ENCODE assay signal across 16 cellular contexts in the genomic region with DNA sequence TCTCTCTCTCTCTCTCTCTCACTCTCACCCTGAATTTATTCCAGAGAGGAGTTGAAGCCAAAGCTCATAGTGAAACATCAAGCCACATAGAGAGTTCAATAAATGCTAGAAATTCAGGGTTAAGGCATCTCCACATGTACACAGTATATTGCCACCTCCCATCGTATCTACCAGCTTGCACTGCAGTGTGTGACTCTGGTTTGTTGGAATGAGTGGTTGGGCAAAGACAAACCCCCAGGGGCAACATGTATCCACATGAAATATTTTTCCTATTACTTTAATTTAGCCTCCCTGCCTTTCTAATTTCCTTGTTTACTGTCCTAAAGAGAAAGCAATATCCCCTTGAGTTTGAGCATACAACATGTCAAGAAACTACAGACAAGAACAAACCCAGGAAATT.
"Had no signal": no experiment of that assay in that cellular context is flagged by ENCODE, and none has a peak within 500 bp of the region (broad histone marks: within the 10 kb centered on the region; RNA-seq: fewer than 3 reads in every experiment).

No MANE protein-coding gene starts in this region.

- H3K4me3 ChIP-seq: body of pancreas, lower lobe of right lung, pancreas, right lobe of liver, smooth muscle cell, thyroid gland had no signal

- H3K36me3 ChIP-seq: lower lobe of right lung, neutrophil, pancreas, right lobe of liver, thyroid gland had no signal

- H3K27me3 ChIP-seq: body of pancreas, neutrophil, pancreas, right lobe of liver, thyroid gland had no signal

- H3K4me1 ChIP-seq: body of pancreas, lower lobe of right lung, pancreas, right lobe of liver, thyroid gland had no signal

- H3K9me3 ChIP-seq: body of pancreas, lower lobe of right lung, neutrophil, pancreas, right lobe of liver, thyroid gland had no signal

- H3K27ac ChIP-seq: body of pancreas, lower lobe of right lung, neutrophil, pancreas, right lobe of liver, thyroid gland had no signal

- ATAC-seq: activated CD8-positive, alpha-beta T cell treated with anti-CD3 and anti-CD28 coated beads, Interleukin-2, amount 10 ng/mL, durations not matched to agents 7 days and 5 days; body of pancreas; lower lobe of right lung; natural killer cell treated with Interleukin-12 subunit alpha and Interleukin-12 subunit beta and Interleukin-15 and Interleukin-18, amount 100 ng/mL, for 72 hours; pancreas; right lobe of liver had no signal

- DNase-seq: activated CD4-positive, alpha-beta T cell treated with anti-CD3 and anti-CD28 coated beads, Interleukin-2, amount 10 ng/mL, durations not matched to agents 7 days and 5 days; activated CD8-positive, alpha-beta T cell treated with anti-CD3 and anti-CD28 coated beads, Interleukin-2, amount 10 ng/mL, durations not matched to agents 7 days and 5 days; activated naive CD4-positive, alpha-beta T cell treated with Interleukin-2 at 50 U/mL for 16 hours; activated naive CD8-positive, alpha-beta T cell treated with anti-CD3 and anti-CD28 coated beads, Interleukin-2, amount 10 ng/mL, durations not matched to agents 7 days and 5 days; activated T-cell treated with anti-CD3 and anti-CD28 coated beads, Interleukin-2, amount 50 U/mL, for 24 hours; body of pancreas; immature natural killer cell; lower lobe of right lung; pancreas; right lobe of liver; stimulated activated CD4-positive, alpha-beta T cell treated with anti-CD3 and anti-CD28 coated beads, Interleukin-4, amount 100 ng/mL, for 1 hour; T-helper 9 cell; thyroid gland had no signal
